In genomic region chr22:20655623-20656022, GRCh38 we compare ENCODE assay signal across 1 cellular context.
TF ChIP-seq lines count a peak whose summit lies in the region.

No MANE protein-coding gene starts in this region.

TF ChIP-seq in K562, 482 proteins besides CTCF, POLR2A, EP300 and RAD21 (continued from another document and continues in another):
- TF ChIP-seq MLLT1 (IDR thresholded peaks at IDR 0.05) (peak in 1 of 2 experiments; percentile 76; a peak in 2 of 4 replicates), HDAC6 (IDR thresholded peaks at IDR 0.05; ENCODE audit: low read depth, low read length) (no peak), CBX1 (IDR thresholded peaks at IDR 0.05; ENCODE audit: low read depth) (no peak), PTTG1 (tag; IDR thresholded peaks at IDR 0.05; ENCODE audit: low read depth) (no peak), PATZ1 (CRISPR knock-in tag; IDR thresholded peaks at IDR 0.05; ENCODE audit: borderline replicate concordance) (no peak), NFYB (IDR thresholded peaks at IDR 0.05; ENCODE audit: extremely low read depth, insufficient read length) (no peak), CTCFL (IDR thresholded peaks at IDR 0.05; ENCODE audit: borderline replicate concordance, insufficient read depth, low read depth, low read length, poor library complexity, severe bottlenecking) (no peak), ZSCAN32 (CRISPR knock-in tag; IDR thresholded peaks at IDR 0.05) (no peak), XRCC5 (IDR thresholded peaks at IDR 0.05; ENCODE audit: low read depth, low read length) (no peak), STAT6 (CRISPR knock-in tag; IDR thresholded peaks at IDR 0.05) (no peak), SMARCA5 (IDR thresholded peaks at IDR 0.05) (no peak), ZNF668 (CRISPR knock-in tag; IDR thresholded peaks at IDR 0.05) (0 out of 2 replicates have a peak, but pooled peaks have one; percentile 56), ZNF395 (CRISPR knock-in tag; IDR thresholded peaks at IDR 0.05) (no peak), FOXJ2 (tag; IDR thresholded peaks at IDR 0.05) (no peak), NBN (IDR thresholded peaks at IDR 0.05; ENCODE audit: low read depth) (no peak), SMAD4 (CRISPR knock-in tag; conservative IDR thresholded peaks at IDR 0.05) (0 out of 2 replicates have a peak, but pooled peaks have one; percentile 41), GABPB2 (CRISPR knock-in tag; conservative IDR thresholded peaks at IDR 0.05) (peak; percentile 87; the same call in 1 of the 2 replicates), MTF1 (CRISPR knock-in tag; IDR thresholded peaks at IDR 0.05; ENCODE audit: borderline replicate concordance) (no peak), ZNF311 (CRISPR knock-in tag; IDR thresholded peaks at IDR 0.05) (0 out of 2 replicates have a peak, but pooled peaks have one; percentile 46), VEZF1 (CRISPR knock-in tag; IDR thresholded peaks at IDR 0.05) (0 out of 2 replicates have a peak, but pooled peaks have one; percentile 22), FOXA3 (CRISPR knock-in tag; conservative IDR thresholded peaks at IDR 0.05 in 1 of 2, IDR thresholded peaks at IDR 0.05 in 1 of 2) (no peak), MCM3 (IDR thresholded peaks at IDR 0.05) (0 out of 2 replicates have a peak, but pooled peaks have one; percentile 44), USF1 (CRISPR knock-in tag; IDR thresholded peaks at IDR 0.05) (no peak), ZNF354B (CRISPR knock-in tag; IDR thresholded peaks at IDR 0.05) (no peak), WHSC1 (IDR thresholded peaks at IDR 0.05; ENCODE audit: low read length) (no peak), CREM (IDR thresholded peaks at IDR 0.05; ENCODE audit: low read depth) (no peak), KAT7 (CRISPR knock-in tag; IDR thresholded peaks at IDR 0.05; ENCODE audit: borderline replicate concordance) (no peak), ZNF23 (CRISPR knock-in tag; IDR thresholded peaks at IDR 0.05) (0 out of 2 replicates have a peak, but pooled peaks have one; percentile 26), ZNF316 (IDR thresholded peaks at IDR 0.05) (no peak), ZFP30 (CRISPR knock-in tag; IDR thresholded peaks at IDR 0.05; ENCODE audit: borderline replicate concordance) (no peak), HLTF (IDR thresholded peaks at IDR 0.05) (0 out of 2 replicates have a peak, but pooled peaks have one; percentile 32), ETV1 (tag; conservative IDR thresholded peaks at IDR 0.05; ENCODE audit: low read depth) (no peak)
- TF ChIP-seq, protein P1, sequence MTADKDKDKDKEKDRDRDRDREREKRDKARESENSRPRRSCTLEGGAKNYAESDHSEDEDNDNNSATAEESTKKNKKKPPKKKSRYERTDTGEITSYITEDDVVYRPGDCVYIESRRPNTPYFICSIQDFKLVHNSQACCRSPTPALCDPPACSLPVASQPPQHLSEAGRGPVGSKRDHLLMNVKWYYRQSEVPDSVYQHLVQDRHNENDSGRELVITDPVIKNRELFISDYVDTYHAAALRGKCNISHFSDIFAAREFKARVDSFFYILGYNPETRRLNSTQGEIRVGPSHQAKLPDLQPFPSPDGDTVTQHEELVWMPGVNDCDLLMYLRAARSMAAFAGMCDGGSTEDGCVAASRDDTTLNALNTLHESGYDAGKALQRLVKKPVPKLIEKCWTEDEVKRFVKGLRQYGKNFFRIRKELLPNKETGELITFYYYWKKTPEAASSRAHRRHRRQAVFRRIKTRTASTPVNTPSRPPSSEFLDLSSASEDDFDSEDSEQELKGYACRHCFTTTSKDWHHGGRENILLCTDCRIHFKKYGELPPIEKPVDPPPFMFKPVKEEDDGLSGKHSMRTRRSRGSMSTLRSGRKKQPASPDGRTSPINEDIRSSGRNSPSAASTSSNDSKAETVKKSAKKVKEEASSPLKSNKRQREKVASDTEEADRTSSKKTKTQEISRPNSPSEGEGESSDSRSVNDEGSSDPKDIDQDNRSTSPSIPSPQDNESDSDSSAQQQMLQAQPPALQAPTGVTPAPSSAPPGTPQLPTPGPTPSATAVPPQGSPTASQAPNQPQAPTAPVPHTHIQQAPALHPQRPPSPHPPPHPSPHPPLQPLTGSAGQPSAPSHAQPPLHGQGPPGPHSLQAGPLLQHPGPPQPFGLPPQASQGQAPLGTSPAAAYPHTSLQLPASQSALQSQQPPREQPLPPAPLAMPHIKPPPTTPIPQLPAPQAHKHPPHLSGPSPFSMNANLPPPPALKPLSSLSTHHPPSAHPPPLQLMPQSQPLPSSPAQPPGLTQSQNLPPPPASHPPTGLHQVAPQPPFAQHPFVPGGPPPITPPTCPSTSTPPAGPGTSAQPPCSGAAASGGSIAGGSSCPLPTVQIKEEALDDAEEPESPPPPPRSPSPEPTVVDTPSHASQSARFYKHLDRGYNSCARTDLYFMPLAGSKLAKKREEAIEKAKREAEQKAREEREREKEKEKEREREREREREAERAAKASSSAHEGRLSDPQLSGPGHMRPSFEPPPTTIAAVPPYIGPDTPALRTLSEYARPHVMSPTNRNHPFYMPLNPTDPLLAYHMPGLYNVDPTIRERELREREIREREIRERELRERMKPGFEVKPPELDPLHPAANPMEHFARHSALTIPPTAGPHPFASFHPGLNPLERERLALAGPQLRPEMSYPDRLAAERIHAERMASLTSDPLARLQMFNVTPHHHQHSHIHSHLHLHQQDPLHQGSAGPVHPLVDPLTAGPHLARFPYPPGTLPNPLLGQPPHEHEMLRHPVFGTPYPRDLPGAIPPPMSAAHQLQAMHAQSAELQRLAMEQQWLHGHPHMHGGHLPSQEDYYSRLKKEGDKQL (CRISPR knock-in tag; IDR thresholded peaks at IDR 0.05; ENCODE audit: borderline replicate concordance), result no peak
- TF ChIP-seq, protein P2, sequence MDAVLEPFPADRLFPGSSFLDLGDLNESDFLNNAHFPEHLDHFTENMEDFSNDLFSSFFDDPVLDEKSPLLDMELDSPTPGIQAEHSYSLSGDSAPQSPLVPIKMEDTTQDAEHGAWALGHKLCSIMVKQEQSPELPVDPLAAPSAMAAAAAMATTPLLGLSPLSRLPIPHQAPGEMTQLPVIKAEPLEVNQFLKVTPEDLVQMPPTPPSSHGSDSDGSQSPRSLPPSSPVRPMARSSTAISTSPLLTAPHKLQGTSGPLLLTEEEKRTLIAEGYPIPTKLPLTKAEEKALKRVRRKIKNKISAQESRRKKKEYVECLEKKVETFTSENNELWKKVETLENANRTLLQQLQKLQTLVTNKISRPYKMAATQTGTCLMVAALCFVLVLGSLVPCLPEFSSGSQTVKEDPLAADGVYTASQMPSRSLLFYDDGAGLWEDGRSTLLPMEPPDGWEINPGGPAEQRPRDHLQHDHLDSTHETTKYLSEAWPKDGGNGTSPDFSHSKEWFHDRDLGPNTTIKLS (IDR thresholded peaks at IDR 0.05; ENCODE audit: borderline replicate concordance, low read depth), result no peak
- TF ChIP-seq, protein P3, sequence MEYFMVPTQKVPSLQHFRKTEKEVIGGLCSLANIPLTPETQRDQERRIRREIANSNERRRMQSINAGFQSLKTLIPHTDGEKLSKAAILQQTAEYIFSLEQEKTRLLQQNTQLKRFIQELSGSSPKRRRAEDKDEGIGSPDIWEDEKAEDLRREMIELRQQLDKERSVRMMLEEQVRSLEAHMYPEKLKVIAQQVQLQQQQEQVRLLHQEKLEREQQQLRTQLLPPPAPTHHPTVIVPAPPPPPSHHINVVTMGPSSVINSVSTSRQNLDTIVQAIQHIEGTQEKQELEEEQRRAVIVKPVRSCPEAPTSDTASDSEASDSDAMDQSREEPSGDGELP (CRISPR knock-in tag; IDR thresholded peaks at IDR 0.05; ENCODE audit: borderline replicate concordance), result no peak
